In the genomic region with DNA sequence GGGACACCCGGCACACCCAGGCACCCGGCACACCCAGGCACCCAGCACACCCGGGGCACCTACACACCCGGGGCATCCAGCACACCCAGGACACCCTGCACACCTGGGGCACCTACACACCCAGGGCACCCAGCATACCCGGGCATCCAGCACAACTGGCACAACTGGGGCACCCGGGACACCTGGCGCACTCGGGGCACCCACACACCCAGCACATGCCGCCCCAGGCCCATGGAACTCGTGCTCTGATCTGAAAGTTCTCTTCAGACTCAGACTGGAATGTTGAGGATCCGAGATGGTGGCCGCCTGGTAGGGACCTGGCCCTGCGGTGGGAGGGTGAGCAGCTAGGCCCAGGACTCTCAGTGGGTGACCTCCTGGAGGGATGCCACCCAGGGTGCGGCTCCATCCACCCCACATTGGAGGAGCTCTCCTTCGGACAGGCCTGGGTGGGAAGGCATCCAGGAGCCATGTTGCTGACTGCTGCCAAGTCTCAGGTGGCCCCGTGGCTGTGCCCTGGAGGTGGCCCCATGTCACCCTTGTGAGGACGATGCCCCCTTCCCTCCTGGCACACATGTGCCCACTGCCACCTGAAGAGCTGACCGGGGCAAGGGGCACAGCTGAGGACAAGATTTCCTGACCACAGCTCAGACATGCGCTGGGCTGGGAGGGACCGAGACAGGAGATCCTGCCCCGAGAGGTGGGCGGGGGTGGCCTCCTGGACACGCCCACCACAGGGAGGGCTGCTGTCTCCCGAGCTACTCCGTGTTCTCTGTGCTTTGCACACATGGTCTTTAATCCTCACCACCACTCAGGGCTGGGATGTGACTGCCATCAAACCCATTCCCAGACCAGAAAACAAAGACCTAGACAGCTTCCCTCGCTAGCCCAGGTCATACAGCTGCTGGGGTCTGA, we compare ENCODE assay signal across 1 cellular context.
A peak's percentile ranks its signal among the peaks of the same experiment; 100 is the strongest.
TF ChIP-seq lines count a peak whose summit lies in the region.

No MANE protein-coding gene starts in this region.

TF ChIP-seq in K562, 482 proteins besides CTCF, POLR2A, EP300 and RAD21 (continued from another document):
- TF ChIP-seq, protein P1, sequence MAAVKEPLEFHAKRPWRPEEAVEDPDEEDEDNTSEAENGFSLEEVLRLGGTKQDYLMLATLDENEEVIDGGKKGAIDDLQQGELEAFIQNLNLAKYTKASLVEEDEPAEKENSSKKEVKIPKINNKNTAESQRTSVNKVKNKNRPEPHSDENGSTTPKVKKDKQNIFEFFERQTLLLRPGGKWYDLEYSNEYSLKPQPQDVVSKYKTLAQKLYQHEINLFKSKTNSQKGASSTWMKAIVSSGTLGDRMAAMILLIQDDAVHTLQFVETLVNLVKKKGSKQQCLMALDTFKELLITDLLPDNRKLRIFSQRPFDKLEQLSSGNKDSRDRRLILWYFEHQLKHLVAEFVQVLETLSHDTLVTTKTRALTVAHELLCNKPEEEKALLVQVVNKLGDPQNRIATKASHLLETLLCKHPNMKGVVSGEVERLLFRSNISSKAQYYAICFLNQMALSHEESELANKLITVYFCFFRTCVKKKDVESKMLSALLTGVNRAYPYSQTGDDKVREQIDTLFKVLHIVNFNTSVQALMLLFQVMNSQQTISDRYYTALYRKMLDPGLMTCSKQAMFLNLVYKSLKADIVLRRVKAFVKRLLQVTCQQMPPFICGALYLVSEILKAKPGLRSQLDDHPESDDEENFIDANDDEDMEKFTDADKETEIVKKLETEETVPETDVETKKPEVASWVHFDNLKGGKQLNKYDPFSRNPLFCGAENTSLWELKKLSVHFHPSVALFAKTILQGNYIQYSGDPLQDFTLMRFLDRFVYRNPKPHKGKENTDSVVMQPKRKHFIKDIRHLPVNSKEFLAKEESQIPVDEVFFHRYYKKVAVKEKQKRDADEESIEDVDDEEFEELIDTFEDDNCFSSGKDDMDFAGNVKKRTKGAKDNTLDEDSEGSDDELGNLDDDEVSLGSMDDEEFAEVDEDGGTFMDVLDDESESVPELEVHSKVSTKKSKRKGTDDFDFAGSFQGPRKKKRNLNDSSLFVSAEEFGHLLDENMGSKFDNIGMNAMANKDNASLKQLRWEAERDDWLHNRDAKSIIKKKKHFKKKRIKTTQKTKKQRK (IDR thresholded peaks at IDR 0.05; ENCODE audit: borderline replicate concordance, low read depth, low read length), result no peak
- TF ChIP-seq KLF13 (tag; IDR thresholded peaks at IDR 0.05; ENCODE audit: borderline replicate concordance, low read depth), result peak; percentile 56; the same call in 1 of the 2 replicates
